27 cellular contexts compared by ENCODE assay signal in genomic region chr17:21495281-21495680, GRCh38.
A peak's percentile ranks its signal among the peaks of the same experiment; 100 is the strongest.
DNase-seq lines count a peak whose midpoint lies in the region; ATAC-seq and TF ChIP-seq lines count a peak whose summit lies in the region.
"Had no signal": no experiment of that assay in that cellular context is flagged by ENCODE, and none has a peak within 500 bp of the region (broad histone marks: within the 10 kb centered on the region; RNA-seq: fewer than 3 reads in every experiment).

No MANE protein-coding gene starts in this region.

- H3K4me1 ChIP-seq in neuronal stem cell (ENCODE audit: control insufficient read depth in 2 of 2, insufficient read depth in 1 of 2, low read depth in 1 of 2, low read length in 2 of 2) (peaks cover 0 to 2% of the 10 kb centered on the region in 2 donors), foreskin keratinocyte (no peaks in the 10 kb centered on the region)
- H3K4me1 ChIP-seq: sigmoid colon, tibial nerve had no signal

- no peak overlapping the region for H3K4me2 ChIP-seq in neuronal stem cell (ENCODE audit: insufficient read depth, low read length, poor library complexity, severe bottlenecking)
- H3K4me2 ChIP-seq: GM23338 had no signal

- no peak overlapping the region for H3K9ac ChIP-seq in neuronal stem cell (ENCODE audit: low read depth, low read length, poor library complexity)

- TF ChIP-seq CTCF in foreskin keratinocyte (conservative IDR thresholded peaks at IDR 0.05) = no peak

- no peak for ATAC-seq in foreskin keratinocyte
- ATAC-seq in GM21786 (IDR thresholded peaks at IDR 0.05; ENCODE audit: unreplicated experiment) = no peak
- ATAC-seq: activated CD8-positive, alpha-beta T cell treated with anti-CD3 and anti-CD28 coated beads, Interleukin-2, amount 10 ng/mL, durations not matched to agents 7 days and 5 days; GM23338; natural killer cell treated with Interleukin-12 subunit alpha and Interleukin-12 subunit beta and Interleukin-15 and Interleukin-18, amount 100 ng/mL, for 72 hours had no signal

- no peak overlapping the region for H2AK5ac ChIP-seq in neuronal stem cell (ENCODE audit: low read depth, low read length)

- H3K23ac ChIP-seq in neuronal stem cell (ENCODE audit: low read depth, low read length, poor library complexity) = no peak overlapping the region

- no peaks in the 10 kb centered on the region for H3K9me3 ChIP-seq in neuronal stem cell (replicated peaks in 1 of 2; ENCODE audit: control insufficient read depth in 2 of 2, insufficient read depth in 1 of 2, low read depth in 1 of 2, low read length in 2 of 2)
- H3K9me3 ChIP-seq: sigmoid colon, tibial nerve had no signal

- H4K91ac ChIP-seq in neuronal stem cell (ENCODE audit: low read depth, low read length, poor library complexity) = no peak overlapping the region

- H3K4ac ChIP-seq in neuronal stem cell (ENCODE audit: low read length) = no peak overlapping the region

- H2BK15ac ChIP-seq in neuronal stem cell (ENCODE audit: low read length) = no peak overlapping the region

- no peak overlapping the region for H2BK120ac ChIP-seq in neuronal stem cell (ENCODE audit: low read depth, low read length)

- no peaks in the 10 kb centered on the region for H3K79me1 ChIP-seq in neuronal stem cell (ENCODE audit: low read depth, low read length)

- no peak overlapping the region for H4K8ac ChIP-seq in neuronal stem cell (ENCODE audit: low read depth, low read length)

- peak overlapping the region; percentile 31 for H3K18ac ChIP-seq in neuronal stem cell (ENCODE audit: low read length)

- H3K14ac ChIP-seq in neuronal stem cell (ENCODE audit: low read length) = no peak overlapping the region

- H3K27me3 ChIP-seq in neuronal stem cell (ENCODE audit: control insufficient read depth in 3 of 3, insufficient read depth in 3 of 3, low read depth in 1 of 3, low read length in 3 of 3) (peaks cover 0 to 2% (median 0%) of the 10 kb centered on the region in 3 experiments), foreskin keratinocyte (no peaks in the 10 kb centered on the region)
- H3K27me3 ChIP-seq: sigmoid colon, tibial nerve had no signal

- H3K4me3 ChIP-seq in neuronal stem cell (ENCODE audit: low read length in 2 of 2) = no peak overlapping the region
- H3K4me3 ChIP-seq: GM23338, sigmoid colon, tibial nerve had no signal

- DNase-seq in DMS79 treated with DMSO at 0.1 percent for 48 hours (lab: John Stamatoyannopoulos, UW) (peak; percentile 50), NCI-H1105 (lab: John Stamatoyannopoulos, UW) (peak; percentile 86), epidermal melanocyte (ENCODE audit: insufficient read length, low spot score) (peak; percentile 57), neuronal stem cell (ENCODE audit: low spot score) (no peak), foreskin keratinocyte (no peak), SIG-M5 (lab: John Stamatoyannopoulos, UW) (no peak)
- DNase-seq: activated CD4-positive, alpha-beta T cell treated with anti-CD3 and anti-CD28 coated beads for 4 hours; activated CD8-positive, alpha-beta T cell treated with anti-CD3 and anti-CD28 coated beads, Interleukin-2, amount 10 ng/mL, durations not matched to agents 7 days and 5 days; activated naive CD8-positive, alpha-beta T cell treated with anti-CD3 and anti-CD28 coated beads for 36 hours; activated T-cell treated with anti-CD3 and anti-CD28 coated beads for 4 hours; COR-L47; effector CD4-positive, alpha-beta T cell; kidney; NCI-H187; NCI-H2171 treated with DMSO at 0.1 percent for 48 hours; NCI-H524; Right ventricle myocardium superior; sigmoid colon; stimulated activated CD4-positive, alpha-beta T cell treated with anti-CD3 and anti-CD28 coated beads, Interleukin-4, amount 100 ng/mL, for 4 hours; T1000; WERI-Rb-1 had no signal

- H3K36me3 ChIP-seq in neuronal stem cell (replicated peaks in 1 of 2; ENCODE audit: control insufficient read depth in 2 of 2, insufficient read depth in 2 of 2, low read length in 2 of 2) = no peaks in the 10 kb centered on the region
- H3K36me3 ChIP-seq: sigmoid colon, tibial nerve, WERI-Rb-1 had no signal

- H2BK12ac ChIP-seq in neuronal stem cell (ENCODE audit: low read length) = no peak overlapping the region

- H3K27ac ChIP-seq in neuronal stem cell (replicated peaks; ENCODE audit: low read length) (no peak overlapping the region), foreskin keratinocyte (no peak overlapping the region)
- H3K27ac ChIP-seq: C4-2B, epithelial cell of prostate, sigmoid colon, tibial nerve, WERI-Rb-1 had no signal

- H2AFZ ChIP-seq in neuronal stem cell (ENCODE audit: low read length) = no peak overlapping the region
- H2AFZ ChIP-seq: GM23338 had no signal

- H2BK5ac ChIP-seq in neuronal stem cell (ENCODE audit: low read length) = no peak overlapping the region

- WGBS in neuronal stem cell (ENCODE audit: extremely low coverage in 2 of 2, insufficient read length in 2 of 2, insufficient replicate concordance in 1 of 2), 2 donors = no CpG with 5 or more reads among the region's 8 CpGs

Comparison
In these comparisons a context has a peak if more than half of its experiments do, and no peak if none do; other contexts are left out.
1. DNase-seq: peak in DMS79 treated with DMSO at 0.1 percent for 48 hours (single experiment), NCI-H1105 (single experiment) and epidermal melanocyte (single experiment); none in neuronal stem cell (single experiment), foreskin keratinocyte (0 of 2) and SIG-M5 (single experiment).